ENCODE assay signal across 9 cellular contexts in the genomic region with DNA sequence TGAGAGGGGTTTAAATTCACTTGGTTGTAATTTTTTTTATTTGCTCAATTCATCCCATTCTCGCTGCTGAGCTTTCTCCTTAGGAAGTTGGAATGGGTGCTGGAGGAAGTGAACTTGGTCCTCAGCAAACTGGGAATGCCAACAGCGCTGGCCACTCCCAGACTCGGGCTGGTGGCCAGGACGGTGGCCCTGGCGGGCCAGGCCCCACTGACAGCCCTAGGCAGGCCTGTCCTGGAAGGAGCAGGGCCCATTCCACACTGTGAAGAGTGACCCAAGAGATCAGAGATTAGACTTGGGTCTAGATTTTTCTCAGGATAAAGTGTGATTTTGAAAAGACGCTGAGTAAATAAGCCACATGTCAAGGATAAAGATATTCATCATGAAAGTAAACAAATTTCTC.
DNase-seq lines count a peak whose midpoint lies in the region; TF ChIP-seq lines count a peak whose summit lies in the region.
"Had no signal": no experiment of that assay in that cellular context is flagged by ENCODE, and none has a peak within 500 bp of the region (broad histone marks: within the 10 kb centered on the region; RNA-seq: fewer than 3 reads in every experiment).

No MANE protein-coding gene starts in this region.

- CTCF ChIA-PET in activated CD4-positive, alpha-beta T cell treated with anti-CD3 and anti-CD28 coated beads, Interleukin-2, amount 10 ng/mL, durations not matched to agents 7 days and 5 days (lab: Charles Lee), result interaction anchor here (0.9 to 2.6 kb wide), 8 partner anchors 8 to 38 kb away, joined by 3 to 15 read pairs (median 4); no protein-coding TSS in a partner anchor

- H3K36me3 ChIP-seq in tibial nerve, result no peaks in the 10 kb centered on the region

- H3K4me3 Mint-ChIP-seq in activated CD4-positive, alpha-beta T cell treated with anti-CD3 and anti-CD28 coated beads, Interleukin-2, amount 10 ng/mL, durations not matched to agents 7 days and 5 days, result peak overlapping the region; percentile 85
- peak overlapping the region; percentile 16 for H3K4me3 Mint-ChIP-seq in chondrocyte (ENCODE audit: unreplicated experiment)
- H3K4me3 Mint-ChIP-seq in mesothelial cell of epicardium, result no peak overlapping the region

- H3K27ac Mint-ChIP-seq in activated CD4-positive, alpha-beta T cell treated with anti-CD3 and anti-CD28 coated beads, Interleukin-2, amount 10 ng/mL, durations not matched to agents 7 days and 5 days, result peak overlapping the region; percentile 98
- peak overlapping the region; percentile 93 for H3K27ac Mint-ChIP-seq in chondrocyte (ENCODE audit: unreplicated experiment)
- H3K27ac Mint-ChIP-seq in mesothelial cell of epicardium, result peak overlapping the region; percentile 90

- no peaks in the 10 kb centered on the region for H3K27me3 ChIP-seq in tibial nerve

- no peak overlapping the region for H3K4me3 ChIP-seq in tibial nerve

- TF ChIP-seq POLR2A in tibial nerve (IDR thresholded peaks at IDR 0.05), result no peak

- no peak for TF ChIP-seq EP300 in tibial nerve (IDR thresholded peaks at IDR 0.05)

- TF ChIP-seq CTCF in chondrocyte (IDR thresholded peaks at IDR 0.05), result no peak
- TF ChIP-seq CTCF in mesothelial cell of epicardium (IDR thresholded peaks at IDR 0.05; ENCODE audit: unreplicated experiment), result no peak
- TF ChIP-seq CTCF in tibial nerve (IDR thresholded peaks at IDR 0.05), result no peak

- H3K36me3 Mint-ChIP-seq in activated CD4-positive, alpha-beta T cell treated with anti-CD3 and anti-CD28 coated beads, Interleukin-2, amount 10 ng/mL, durations not matched to agents 7 days and 5 days (ENCODE audit: low read depth), result peaks cover 21% of the 10 kb centered on the region
- H3K36me3 Mint-ChIP-seq in chondrocyte (ENCODE audit: low read depth), result no peaks in the 10 kb centered on the region
- H3K36me3 Mint-ChIP-seq in mesothelial cell of epicardium, result no peaks in the 10 kb centered on the region

- H3K4me1 Mint-ChIP-seq in activated CD4-positive, alpha-beta T cell treated with anti-CD3 and anti-CD28 coated beads, Interleukin-2, amount 10 ng/mL, durations not matched to agents 7 days and 5 days, result peaks cover 89% of the 10 kb centered on the region
- H3K4me1 Mint-ChIP-seq in chondrocyte (ENCODE audit: low read depth) (peaks cover 63% of the 10 kb centered on the region), mesothelial cell of epicardium (peaks cover 54% of the 10 kb centered on the region)

- H3K4me1 ChIP-seq in tibial nerve, result peaks cover 0 to 86% (median 64%) of the 10 kb centered on the region in 4 donors

- no peaks in the 10 kb centered on the region for H3K9me3 Mint-ChIP-seq in activated CD4-positive, alpha-beta T cell treated with anti-CD3 and anti-CD28 coated beads, Interleukin-2, amount 10 ng/mL, durations not matched to agents 7 days and 5 days
- H3K9me3 Mint-ChIP-seq in chondrocyte (ENCODE audit: low read depth) (no peaks in the 10 kb centered on the region), mesothelial cell of epicardium (no peaks in the 10 kb centered on the region)
- H3K9me3 Mint-ChIP-seq: activated B cell treated with CpG ODN at 0.5 μM for 24 hours had no signal

- DNase-seq in activated CD4-positive, alpha-beta T cell treated with anti-CD3 and anti-CD28 coated beads, Interleukin-2, amount 10 ng/mL, durations not matched to agents 7 days and 5 days, result no peak
- DNase-seq in activated CD4-positive, alpha-beta T cell treated with anti-CD3 and anti-CD28 coated beads, Interleukin-2, amount 50 U/mL, for 1 hour, result no peak
- no peak for DNase-seq in chondrocyte (ENCODE audit: low spot score)
- no peak for DNase-seq in mesothelial cell of epicardium (ENCODE audit: low spot score in 2 of 2, unreplicated experiment in 2 of 2)
- no peak for DNase-seq in tibial nerve (ENCODE audit: low spot score in 2 of 2)
- no peak for DNase-seq in GF-D8 (lab: John Stamatoyannopoulos, UW)
- DNase-seq in NCI-H1092 treated with DMSO at 0.1 percent for 48 hours (lab: John Stamatoyannopoulos, UW), result no peak
- no peak for DNase-seq in HuH-7 (ENCODE audit: low spot score)

- 33% methylated on average over 6 of the region's 6 CpGs for WGBS in tibial nerve, 2 donors

- H3K27me3 Mint-ChIP-seq in activated CD4-positive, alpha-beta T cell treated with anti-CD3 and anti-CD28 coated beads, Interleukin-2, amount 10 ng/mL, durations not matched to agents 7 days and 5 days, result peaks cover 7% of the 10 kb centered on the region
- no peaks in the 10 kb centered on the region for H3K27me3 Mint-ChIP-seq in chondrocyte (ENCODE audit: low read depth)
- no peaks in the 10 kb centered on the region for H3K27me3 Mint-ChIP-seq in mesothelial cell of epicardium (ENCODE audit: low read depth)

- peak overlapping the region; percentile 2 to 86 (median 76) for H3K27ac ChIP-seq in tibial nerve

- no peaks in the 10 kb centered on the region for H3K9me3 ChIP-seq in tibial nerve

- POLR2A ChIA-PET in activated CD4-positive, alpha-beta T cell treated with anti-CD3 and anti-CD28 coated beads, Interleukin-2, amount 10 ng/mL, durations not matched to agents 7 days and 5 days (lab: Charles Lee), result interaction anchor here (0.9 kb wide), 1 partner anchor 57 kb away, joined by 3 read pairs; no protein-coding TSS in a partner anchor
